In genomic region chr10:69941730-69942129, GRCh38 we compare ENCODE assay signal across 8 cellular contexts.
"Had no signal": no experiment of that assay in that cellular context is flagged by ENCODE, and none has a peak within 500 bp of the region (broad histone marks: within the 10 kb centered on the region; RNA-seq: fewer than 3 reads in every experiment).

No MANE protein-coding gene starts in this region.

- ATAC-seq: GM12878 had no signal

- H3K4me3 ChIP-seq: GM12878 had no signal

- DNase-seq: GDM1, GF-D8 had no signal

- FAIRE-seq: G401.6, GM12878, GM12891, GM12892, GM18507, GM19239 had no signal
